23 cellular contexts compared by ENCODE assay signal in the genomic region with DNA sequence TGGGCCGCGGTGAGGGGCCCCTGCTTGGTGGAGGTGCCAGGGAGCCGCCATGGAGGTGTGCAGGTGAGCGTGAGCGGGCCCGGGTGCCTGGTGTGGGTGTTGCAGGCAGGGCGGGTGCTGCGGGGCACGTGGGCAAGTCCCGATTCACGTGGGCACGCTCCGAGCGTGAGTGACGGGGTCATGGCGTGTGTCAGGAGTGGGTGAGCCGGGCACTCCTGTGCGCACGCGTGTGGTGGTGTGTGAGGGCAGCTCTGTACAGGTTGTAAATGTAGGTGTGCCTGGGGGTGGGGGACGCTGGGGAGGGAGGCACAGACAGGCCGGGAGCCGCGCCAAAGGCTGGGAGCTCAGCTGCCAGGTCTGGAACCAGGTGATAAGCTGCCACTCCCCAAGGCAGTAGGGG. TPM values are rescaled to one million over a fixed set of nuclear protein-coding genes. Genes with fewer than 3 reads are reported as not detected.
DNase-seq lines count a peak whose midpoint lies in the region; ATAC-seq and TF ChIP-seq lines count a peak whose summit lies in the region.
"Had no signal": no experiment of that assay in that cellular context is flagged by ENCODE, and none has a peak within 500 bp of the region (broad histone marks: within the 10 kb centered on the region; RNA-seq: fewer than 3 reads in every experiment).

No MANE protein-coding gene starts in this region.

- H3K23ac ChIP-seq in trophoblast cell (ENCODE audit: low read length) = no peak overlapping the region

- TF ChIP-seq POLR2A in esophagus squamous epithelium (IDR thresholded peaks at IDR 0.05) (no peak), vagina (IDR thresholded peaks at IDR 0.05) (no peak)

- H3K4me3 ChIP-seq in right cardiac atrium (ENCODE audit: low read length) = no peak overlapping the region
- H3K4me3 ChIP-seq in left ventricle myocardium inferior = no peak overlapping the region
- H3K4me3 ChIP-seq in esophagus squamous epithelium = no peak overlapping the region
- no peak overlapping the region for H3K4me3 ChIP-seq in trophoblast cell (ENCODE audit: low read depth, low read length)
- no peak overlapping the region for H3K4me3 ChIP-seq in vagina
- H3K4me3 ChIP-seq: SJSA1, skin epidermis, tibial nerve had no signal

- H2AK5ac ChIP-seq in trophoblast cell (ENCODE audit: low read length) = no peak overlapping the region

- peaks cover 5% of the 10 kb centered on the region for H3K79me1 ChIP-seq in trophoblast cell (ENCODE audit: low read length)

- H3K9me3 ChIP-seq in right cardiac atrium (ENCODE audit: control insufficient read depth, low read length) = no peaks in the 10 kb centered on the region
- H3K9me3 ChIP-seq in left ventricle myocardium inferior (replicated peaks) = no peaks in the 10 kb centered on the region
- H3K9me3 ChIP-seq in esophagus squamous epithelium = no peaks in the 10 kb centered on the region
- no peaks in the 10 kb centered on the region for H3K9me3 ChIP-seq in trophoblast cell (ENCODE audit: insufficient read depth, low read depth, low read length)
- no peaks in the 10 kb centered on the region for H3K9me3 ChIP-seq in vagina
- H3K9me3 ChIP-seq: Caco-2, SJSA1, tibial nerve had no signal

- H4K8ac ChIP-seq in trophoblast cell (ENCODE audit: low read depth, low read length) = no peak overlapping the region

- intact Hi-C loops in right cardiac atrium (cut with DNase I) (no loop called here), left ventricle myocardium inferior (cut with micrococcal nuclease) (no loop called here), esophagus squamous epithelium (cut with DNase I) (no loop called here), vagina (cut with DNase I) (no loop called here)

- H2AFZ ChIP-seq in trophoblast cell (ENCODE audit: insufficient read depth, low read length, poor library complexity) = no peak overlapping the region

- H4K12ac ChIP-seq in trophoblast cell (ENCODE audit: low read depth, low read length) = no peak overlapping the region

- peak overlapping the region; percentile 23 for H3K18ac ChIP-seq in trophoblast cell (ENCODE audit: low read length)

- H3K27ac ChIP-seq in right cardiac atrium (ENCODE audit: low read length) (no peak overlapping the region), left ventricle myocardium inferior (replicated peaks) (no peak overlapping the region), esophagus squamous epithelium (peak overlapping the region; percentile 54 to 93 (median 80)), trophoblast cell (ENCODE audit: low read depth, low read length) (no peak overlapping the region), vagina (peak overlapping the region; percentile 24)
- H3K27ac ChIP-seq: SJSA1, tibial nerve had no signal

- no peak overlapping the region for H3K4ac ChIP-seq in trophoblast cell (ENCODE audit: low read depth, low read length)

- H3K4me1 ChIP-seq in right cardiac atrium (ENCODE audit: control insufficient read depth, insufficient read depth, low read length) (peaks cover 7% of the 10 kb centered on the region), left ventricle myocardium inferior (peaks cover 20% of the 10 kb centered on the region), esophagus squamous epithelium (peaks cover 17 to 56% (median 21%) of the 10 kb centered on the region in 3 donors), trophoblast cell (ENCODE audit: control insufficient read depth in 1 of 2, insufficient read depth in 2 of 2, low read length in 2 of 2) (peaks cover 16 to 21% of the 10 kb centered on the region in 2 experiments), vagina (peaks cover 49% of the 10 kb centered on the region)

- WGBS in right cardiac atrium = 93% methylated on average over 24 of the region's 24 CpGs
- WGBS in esophagus squamous epithelium, 2 donors = 40 to 80% methylated on average over 1 of the region's 24 CpGs
- WGBS in trophoblast cell (ENCODE audit: extremely low coverage, insufficient coverage, insufficient read length) = no CpG with 5 or more reads among the region's 24 CpGs

- H3K9ac ChIP-seq in trophoblast cell (ENCODE audit: low read length) = no peak overlapping the region

- no peak overlapping the region for H3K14ac ChIP-seq in trophoblast cell (ENCODE audit: low read length)

- H3K79me2 ChIP-seq in trophoblast cell (ENCODE audit: control insufficient read depth, insufficient read depth, low read length, poor library complexity) = peaks cover 5% of the 10 kb centered on the region

- no peak overlapping the region for H2BK5ac ChIP-seq in trophoblast cell (ENCODE audit: low read depth, low read length, poor library complexity)

- no peak overlapping the region for H2BK120ac ChIP-seq in trophoblast cell (ENCODE audit: insufficient read depth, low read length, poor library complexity)

- H3K36me3 ChIP-seq in left ventricle myocardium inferior (no peaks in the 10 kb centered on the region), esophagus squamous epithelium (no peaks in the 10 kb centered on the region), trophoblast cell (ENCODE audit: control insufficient read depth in 1 of 2, insufficient read depth in 2 of 2, low read length in 2 of 2) (peaks cover 10 to 11% of the 10 kb centered on the region in 2 experiments), vagina (no peaks in the 10 kb centered on the region)
- H3K36me3 ChIP-seq: tibial nerve had no signal

- TF ChIP-seq CTCF in left ventricle myocardium inferior (IDR thresholded peaks at IDR 0.05; ENCODE audit: borderline replicate concordance) = no peak
- TF ChIP-seq CTCF in esophagus squamous epithelium (IDR thresholded peaks at IDR 0.05) = no peak
- no peak for TF ChIP-seq CTCF in vagina (IDR thresholded peaks at IDR 0.05)

- H3K27me3 ChIP-seq in right cardiac atrium (ENCODE audit: control insufficient read depth, insufficient read depth) (no peaks in the 10 kb centered on the region), left ventricle myocardium inferior (ENCODE audit: low read depth) (no peaks in the 10 kb centered on the region), esophagus squamous epithelium (no peaks in the 10 kb centered on the region), trophoblast cell (ENCODE audit: insufficient read depth, low read length) (no peaks in the 10 kb centered on the region), vagina (no peaks in the 10 kb centered on the region)
- H3K27me3 ChIP-seq: SJSA1, tibial nerve had no signal

- H3K4me2 ChIP-seq in trophoblast cell (ENCODE audit: low read length) = no peak overlapping the region

- H4K91ac ChIP-seq in trophoblast cell (ENCODE audit: low read depth, low read length) = no peak overlapping the region

- no peak overlapping the region for H2BK12ac ChIP-seq in trophoblast cell (ENCODE audit: low read length)

- no peak for ATAC-seq in right cardiac atrium
- ATAC-seq in GM18498 (IDR thresholded peaks at IDR 0.05; ENCODE audit: unreplicated experiment) = no peak
- ATAC-seq: activated CD4-positive, alpha-beta T cell treated with anti-CD3 and anti-CD28 coated beads for 36 hours; activated T-cell treated with anti-CD3 and anti-CD28 coated beads, Interleukin-2, amount 50 U/mL, for 4 hours; PC-3; stimulated activated memory B cell treated with anti-CD40 and anti-IgM and Interleukin-4, amounts not matched to agents 10 μg/mL and 1 μg/mL and 100 μg/mL, for 72 hours had no signal

- peak in 2 of 3 donors; percentile 45 to 50 for DNase-seq in right cardiac atrium
- DNase-seq in left ventricle myocardium inferior = no peak
- DNase-seq in esophagus squamous epithelium (lab: John Stamatoyannopoulos, UW) = no peak
- DNase-seq in trophoblast cell = no peak
- DNase-seq in vagina (ENCODE audit: extremely low spot score in 2 of 2) = no peak
- DNase-seq in 8988T = no peak
- no peak for DNase-seq in NAMALWA (ENCODE audit: low spot score)
- DNase-seq: activated CD4-positive, alpha-beta T cell treated with anti-CD3 and anti-CD28 coated beads for 36 hours; activated naive CD4-positive, alpha-beta T cell treated with Interleukin-2 at 50 U/mL for 16 hours; activated T-cell treated with anti-CD3 and anti-CD28 coated beads, Interleukin-2, amount 50 U/mL, for 4 hours; Caco-2; central memory CD4-positive, alpha-beta T cell; effector CD8-positive, alpha-beta T cell; HFFc6; left cardiac atrium; NCI-H1694 treated with DMSO at 0.1 percent for 48 hours; NCI-H774; PC-3 had no signal

RNA-seq across cellular contexts. Expression of gene NCS1, which starts 9.4 kb away (rescaled TPM):
- total RNA-seq in right cardiac atrium = 10 to 100 TPM; 16.6 to 46.9 (median 19.0) TPM
- polyA plus RNA-seq in right cardiac atrium = 9.3 TPM
- total RNA-seq in left ventricle myocardium inferior = 6.1 TPM
- total RNA-seq in esophagus squamous epithelium = 10 to 100 TPM in 3 of 4 donors, 1 to 10 TPM in 1; 9.3 to 31.3 (median 15.2) TPM
- 24.9 and 25.0 TPM in 2 replicates for polyA plus RNA-seq in trophoblast cell (2013)
- total RNA-seq in vagina = 20.4 TPM

Comparison
In these comparisons a context has a peak if more than half of its experiments do, and no peak if none do; other contexts are left out.
1. DNase-seq: peak in right cardiac atrium (2 of 3); none in left ventricle myocardium inferior (single experiment), esophagus squamous epithelium (single experiment), trophoblast cell (0 of 2), vagina (0 of 2), 8988T (single experiment) and NAMALWA (single experiment).
2. H3K27ac ChIP-seq: peak in esophagus squamous epithelium (4 of 4) and vagina (single experiment); none in right cardiac atrium (single experiment), left ventricle myocardium inferior (single experiment) and trophoblast cell (single experiment).